In the genomic region with DNA sequence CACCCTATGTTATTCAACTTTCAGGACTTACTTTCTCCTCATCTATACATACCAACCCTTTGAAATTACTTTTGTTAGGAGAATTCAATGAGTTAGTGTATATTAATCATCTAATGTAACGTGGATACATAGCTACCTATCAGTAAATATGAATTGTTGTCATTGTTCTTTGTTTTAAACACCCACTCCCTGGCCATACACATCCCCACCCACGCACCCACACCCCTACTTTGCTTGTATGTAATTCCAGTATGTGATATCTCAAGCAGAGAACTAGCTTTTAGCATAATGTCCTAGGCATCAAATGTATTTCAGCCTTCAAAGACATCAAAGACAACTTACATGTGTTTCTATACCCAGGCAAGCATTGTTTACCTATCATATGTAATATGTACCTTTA, we compare ENCODE assay signal across 1 cellular context.
TF ChIP-seq lines count a peak whose summit lies in the region.

No MANE protein-coding gene starts in this region.

TF ChIP-seq in endothelial cell of umbilical vein, 7 proteins besides CTCF, POLR2A, EP300 and RAD21:
- TF ChIP-seq FOS (IDR thresholded peaks at IDR 0.05; ENCODE audit: borderline replicate concordance, insufficient read depth, low read length), result no peak
- no peak for TF ChIP-seq EZH2 (IDR thresholded peaks at IDR 0.05; ENCODE audit: borderline replicate concordance, low read depth, low read length, severe bottlenecking)
- TF ChIP-seq, protein P1, sequence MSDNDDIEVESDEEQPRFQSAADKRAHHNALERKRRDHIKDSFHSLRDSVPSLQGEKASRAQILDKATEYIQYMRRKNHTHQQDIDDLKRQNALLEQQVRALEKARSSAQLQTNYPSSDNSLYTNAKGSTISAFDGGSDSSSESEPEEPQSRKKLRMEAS (IDR thresholded peaks at IDR 0.05; ENCODE audit: insufficient read depth, insufficient read length), result no peak
- no peak for TF ChIP-seq POLR2AphosphoS5 (IDR thresholded peaks at IDR 0.05; ENCODE audit: insufficient read depth, low read depth, low read length)
- TF ChIP-seq MYC (IDR thresholded peaks at IDR 0.05; ENCODE audit: low read depth, low read length), result no peak
- no peak for TF ChIP-seq JUN (IDR thresholded peaks at IDR 0.05; ENCODE audit: borderline replicate concordance, insufficient read depth, insufficient read length, low read depth)
- no peak for TF ChIP-seq GATA2 (IDR thresholded peaks at IDR 0.05; ENCODE audit: insufficient read depth, insufficient read length, low read depth, low read length)
